8 cellular contexts compared by ENCODE assay signal in the genomic region with DNA sequence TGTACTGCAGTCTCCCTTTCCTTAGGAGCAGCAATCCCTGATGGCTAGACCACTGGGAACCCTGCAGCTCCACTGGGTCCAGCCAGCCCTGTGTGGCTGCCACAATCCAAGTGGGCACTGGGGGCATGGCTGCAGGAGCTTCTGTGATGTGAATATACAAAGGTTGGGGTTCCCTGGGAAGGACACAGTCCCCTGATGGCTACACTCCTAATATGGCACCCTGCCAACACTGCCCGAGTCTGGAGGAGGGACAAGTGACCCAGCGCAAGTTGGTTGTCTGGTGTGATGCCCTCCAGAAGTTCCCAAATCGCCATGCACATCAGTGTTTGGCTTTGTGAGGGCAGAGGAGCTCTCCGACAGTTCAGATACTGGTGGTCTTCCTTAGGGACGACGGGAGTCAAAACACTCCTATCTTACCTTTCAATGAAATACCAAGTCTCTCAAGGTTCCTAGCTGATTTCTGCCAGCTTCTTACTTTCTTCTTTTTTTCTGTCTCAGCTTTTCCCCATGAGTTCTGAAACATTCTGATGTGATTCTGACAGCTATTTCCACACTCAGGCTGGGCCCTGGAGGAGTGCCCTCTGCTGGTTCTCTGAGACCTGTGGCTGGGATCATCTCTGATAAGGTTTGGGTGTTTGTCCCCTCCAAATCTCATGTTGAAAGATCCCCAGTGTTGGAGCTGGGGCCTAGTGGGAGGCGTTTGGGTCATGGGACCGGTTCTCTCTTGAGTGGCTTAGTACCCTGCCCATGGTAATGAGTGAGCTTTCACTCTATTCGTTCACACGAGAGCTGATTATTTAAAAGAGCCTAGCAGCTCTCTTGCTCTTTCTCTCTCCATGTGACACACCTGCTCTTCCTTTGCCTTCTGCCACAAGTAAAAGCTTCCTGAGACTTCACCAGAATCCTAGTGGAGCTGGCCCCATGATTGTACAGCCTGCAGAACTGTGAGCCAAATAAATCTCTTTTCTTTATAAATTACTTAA. TPM values are rescaled to one million over a fixed set of nuclear protein-coding genes. Genes with fewer than 3 reads are reported as not detected.
DNase-seq lines count a peak whose midpoint lies in the region; ATAC-seq, FAIRE-seq and TF ChIP-seq lines count a peak whose summit lies in the region.

No MANE protein-coding gene starts in this region.

- no peaks in the 10 kb centered on the region for H3K4me1 ChIP-seq in HCT116 (ENCODE audit: control insufficient read depth in 1 of 2, insufficient read depth in 2 of 2, low read length in 2 of 2)
- H3K4me1 ChIP-seq in adrenal gland (replicated peaks in 1 of 2), result no peaks in the 10 kb centered on the region
- H3K4me1 ChIP-seq in left lung, result no peaks in the 10 kb centered on the region
- H3K4me1 ChIP-seq in effector memory CD4-positive, alpha-beta T cell (ENCODE audit: control insufficient read depth, insufficient read depth, low read length, poor library complexity, severe bottlenecking), result no peaks in the 10 kb centered on the region
- H3K4me1 ChIP-seq in suprapubic skin, result no peaks in the 10 kb centered on the region

- H4K20me1 ChIP-seq in HCT116 (ENCODE audit: insufficient read depth), result no peaks in the 10 kb centered on the region

- intact Hi-C loops in HCT116 (cut with micrococcal nuclease) (loop anchor here (2.0 to 5.0 kb wide), 2 partner anchors 48 to 319 kb away; partner anchors contain the start of gene OR12D3), adrenal gland (cut with DNase I) (no loop called here), left lung (cut with DNase I) (no loop called here)

- H3K9me3 ChIP-seq in HCT116 (ENCODE audit: control insufficient read depth in 1 of 2, insufficient read depth in 1 of 2, low read depth in 1 of 2, low read length in 2 of 2) (no peaks in the 10 kb centered on the region), adrenal gland (replicated peaks in 1 of 3) (no peaks in the 10 kb centered on the region), left lung (peaks cover 0 to 5% of the 10 kb centered on the region in 2 donors), suprapubic skin (no peaks in the 10 kb centered on the region)
- H3K9me3 ChIP-seq in effector memory CD4-positive, alpha-beta T cell (ENCODE audit: control insufficient read depth, low read length), result no peaks in the 10 kb centered on the region

- H3K9me2 ChIP-seq in HCT116 (ENCODE audit: insufficient read depth), result no peaks in the 10 kb centered on the region

- H3K27ac ChIP-seq in HCT116 (ENCODE audit: low read depth, low read length) (no peak overlapping the region), adrenal gland (no peak overlapping the region), left lung (no peak overlapping the region), suprapubic skin (no peak overlapping the region)
- H3K27ac ChIP-seq in effector memory CD4-positive, alpha-beta T cell (ENCODE audit: insufficient read depth, low read length, poor library complexity, severe bottlenecking), result no peak overlapping the region

- TF ChIP-seq EP300 in suprapubic skin (IDR thresholded peaks at IDR 0.05), result no peak

- TF ChIP-seq POLR2A in HCT116 (IDR thresholded peaks at IDR 0.05; ENCODE audit: borderline replicate concordance, extremely low read depth, insufficient read depth, insufficient read length) (no peak), adrenal gland (IDR thresholded peaks at IDR 0.05) (no peak), suprapubic skin (IDR thresholded peaks at IDR 0.05) (no peak)

- H3K27me3 ChIP-seq in HCT116 (ENCODE audit: insufficient read depth, low read length), result no peaks in the 10 kb centered on the region
- no peaks in the 10 kb centered on the region for H3K27me3 ChIP-seq in adrenal gland
- H3K27me3 ChIP-seq in left lung, result peaks cover 0 to 4% of the 10 kb centered on the region in 2 donors
- H3K27me3 ChIP-seq in effector memory CD4-positive, alpha-beta T cell (replicated peaks; ENCODE audit: control insufficient read depth, insufficient read depth, low read length, poor library complexity, severe bottlenecking), result no peaks in the 10 kb centered on the region
- no peaks in the 10 kb centered on the region for H3K27me3 ChIP-seq in suprapubic skin

- H3K4me2 ChIP-seq in HCT116 (ENCODE audit: low read length), result no peak overlapping the region

- FAIRE-seq in frontal cortex (lab: Jason Lieb, UNC), result no peak

- 66 to 80% (median 70%) methylated on average over 10 of the region's 10 CpGs for WGBS in adrenal gland, 4 donors
- whole genome bisulfite sequencing in suprapubic skin, result 66% methylated on average over 8 of the region's 10 CpGs

- CTCF ChIA-PET in HCT116 (lab: Charles Lee), result interaction anchor here (0.5 to 4.4 kb wide), 16 partner anchors 9 to 320 kb away, joined by 3 to 96 read pairs (median 4); partner anchors contain the start of gene OR12D3

- H3K79me2 ChIP-seq in HCT116 (ENCODE audit: insufficient read depth, low read length), result no peaks in the 10 kb centered on the region

- POLR2A ChIA-PET in HCT116 (lab: Charles Lee), result interaction anchor here (1.3 kb wide), 2 partner anchors 47 to 48 kb away, joined by 6 to 8 read pairs; no protein-coding TSS in a partner anchor

- no peaks in the 10 kb centered on the region for H3K36me3 ChIP-seq in HCT116 (ENCODE audit: control insufficient read depth in 1 of 2, insufficient read depth in 2 of 2, low read length in 2 of 2)
- H3K36me3 ChIP-seq in adrenal gland (replicated peaks in 1 of 2), result no peaks in the 10 kb centered on the region
- H3K36me3 ChIP-seq in left lung, result no peaks in the 10 kb centered on the region
- H3K36me3 ChIP-seq in effector memory CD4-positive, alpha-beta T cell (ENCODE audit: control insufficient read depth, insufficient read depth, low read length), result no peaks in the 10 kb centered on the region
- H3K36me3 ChIP-seq in suprapubic skin, result no peaks in the 10 kb centered on the region

- ATAC-seq in HCT116 (peak; percentile 84), left lung (peak; percentile 43)

- no peak overlapping the region for H3K4me3 ChIP-seq in HCT116 (replicated peaks in 1 of 2; ENCODE audit: low read depth in 1 of 2, low read length in 2 of 2)
- H3K4me3 ChIP-seq in adrenal gland, result no peak overlapping the region
- H3K4me3 ChIP-seq in left lung, result no peak overlapping the region
- no peak overlapping the region for H3K4me3 ChIP-seq in effector memory CD4-positive, alpha-beta T cell (ENCODE audit: insufficient read depth, low read depth, low read length, poor library complexity, severe bottlenecking)
- H3K4me3 ChIP-seq in suprapubic skin, result no peak overlapping the region

- H3K9ac ChIP-seq in HCT116 (ENCODE audit: low read length), result no peak overlapping the region

- TF ChIP-seq CTCF in HCT116 (IDR thresholded peaks at IDR 0.05 in 2 of 3, conservative IDR thresholded peaks at IDR 0.05 in 1 of 3; ENCODE audit: borderline replicate concordance in 1 of 3, insufficient read depth in 1 of 3, low read depth in 2 of 3, low read length in 2 of 3) (peak; percentile 46 to 85 (median 70); a peak in 5 of 6 replicates), adrenal gland (IDR thresholded peaks at IDR 0.05) (peak; percentile 16 to 44 (median 25)), left lung (IDR thresholded peaks at IDR 0.05) (peak in 1 of 2 donors; percentile 25), suprapubic skin (IDR thresholded peaks at IDR 0.05) (peak in 1 of 2 donors; percentile 28)

- RAD21 ChIA-PET in HCT116 (lab: Charles Lee; ENCODE audit: low non-redundant PET in 1 of 2, low total read pairs in 2 of 2, uncharacterized antibody in 2 of 2, unreplicated experiment in 2 of 2), result interaction anchor here (1.1 to 1.2 kb wide), 2 partner anchors 49 kb away, joined by 5 to 8 read pairs; no protein-coding TSS in a partner anchor

- DNase-seq in CD1c-positive myeloid dendritic cell (ENCODE audit: extremely low spot score) (peak; percentile 36), HCT116 (ENCODE audit: low read depth, low spot score) (no peak), adrenal gland (peak in 3 of 7 donors; percentile 19 to 56 (median 29)), left lung (no peak), frontal cortex (ENCODE audit: low spot score in 2 of 2) (no peak), middle frontal gyrus (ENCODE audit: extremely low spot score, low spot score) (no peak), suprapubic skin (ENCODE audit: low spot score in 2 of 2) (no peak)
- no peak for DNase-seq in effector memory CD4-positive, alpha-beta T cell

- H2AFZ ChIP-seq in HCT116 (ENCODE audit: low read depth, low read length, poor library complexity, severe bottlenecking), result peak overlapping the region; percentile 12

- TF ChIP-seq RAD21 in HCT116 (IDR thresholded peaks at IDR 0.05; ENCODE audit: low read depth), result peak; percentile 42

- no TSS peak for BruUV-seq in HCT116 (replicated peaks; lab: Mats Ljungman, UMichigan)

TF ChIP-seq in HCT116, 20 proteins besides CTCF, POLR2A, EP300 and RAD21 (continues in another document):
- TF ChIP-seq CEBPB (IDR thresholded peaks at IDR 0.05; ENCODE audit: low read depth) (no peak), TCF7L2 (IDR thresholded peaks at IDR 0.05; ENCODE audit: borderline replicate concordance, extremely low read depth, insufficient read depth, insufficient read length) (no peak)

RNA-seq across cellular contexts. Expression of gene ZFP57, which starts 15.5 kb away (rescaled TPM):
- total RNA-seq in HCT116 (2021; ENCODE audit: unreplicated experiment) (not detected), adrenal gland (1 to 10 TPM in 1 of 8 donors, under 1 TPM in 2, not detected in 5; 0.51 to 1.3 (median 0.96) TPM), left lung (not detected), frontal cortex (not detected), suprapubic skin (under 1 TPM in 1 of 4 donors, not detected in 3; 0.76 TPM)
- polyA plus RNA-seq in HCT116 (2012), result not detected in 2 replicates
- 1 to 10 TPM in 1 of 3 donors, not detected in 2; 1.9 TPM for polyA plus RNA-seq in adrenal gland

RNA-seq across cellular contexts. Expression of gene HLA-F, which starts 26.8 kb away (rescaled TPM):
- total RNA-seq in HCT116 (2021; ENCODE audit: unreplicated experiment), result 24.6 TPM
- 35.5 and 49.9 TPM in 2 replicates for polyA plus RNA-seq in HCT116 (2012)
- 100 to 1,000 TPM in 2 of 8 donors, 10 to 100 TPM in 6; 53.0 to 145 (median 85.0) TPM for total RNA-seq in adrenal gland
- 100 to 1,000 TPM in 2 of 3 donors, 10 to 100 TPM in 1; 15.9 to 285 (median 171) TPM for polyA plus RNA-seq in adrenal gland
- 100 to 1,000 TPM in 1 of 2 donors, 10 to 100 TPM in 1; 98.3 to 197 TPM for total RNA-seq in left lung
- total RNA-seq in frontal cortex, result 0.82 TPM
- 100 to 1,000 TPM in 1 of 4 donors, 10 to 100 TPM in 3; 25.6 to 162 (median 62.2) TPM for total RNA-seq in suprapubic skin

RNA-seq across cellular contexts. Expression of gene MOG, which starts 39.5 kb away (rescaled TPM):
- not detected for total RNA-seq in HCT116 (2021; ENCODE audit: unreplicated experiment)
- not detected in 2 replicates for polyA plus RNA-seq in HCT116 (2012)
- total RNA-seq in adrenal gland, result not detected
- not detected for polyA plus RNA-seq in adrenal gland
- total RNA-seq in left lung, result not detected
- total RNA-seq in frontal cortex, result under 0.01 TPM
- not detected for total RNA-seq in suprapubic skin

Comparison
In these comparisons a context has a peak if more than half of its experiments do, and no peak if none do; other contexts are left out.
1. RNA of gene HLA-F, which starts 26.8 kb away (total RNA-seq): 98.3 to 197 TPM in left lung, 53.0 to 145 TPM in adrenal gland, 25.6 to 162 TPM in suprapubic skin and 24.6 TPM in HCT116 (single experiment); 0.82 TPM in frontal cortex (single experiment); every median in the first group is over 10 times any median in the second.